10 cellular contexts compared by ENCODE assay signal in the genomic region with DNA sequence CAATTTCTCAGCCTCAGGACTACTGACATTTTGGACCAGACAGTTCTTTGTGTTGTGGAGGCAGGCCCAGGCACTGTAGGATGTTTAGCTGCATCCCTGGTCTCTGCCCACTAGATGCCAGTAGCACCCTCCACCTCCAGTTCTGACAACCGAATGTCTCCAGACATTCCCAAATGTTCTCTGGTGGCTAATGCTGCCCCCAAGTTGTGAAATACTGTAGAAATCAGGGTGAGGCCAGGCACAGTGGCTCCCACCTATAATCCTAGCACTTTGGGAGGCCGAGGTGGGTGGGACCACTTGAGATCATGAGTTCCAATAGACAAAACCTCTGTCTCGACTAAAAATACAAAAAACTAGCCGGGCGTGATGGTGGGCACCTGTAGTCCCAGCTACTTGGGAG. TPM values are rescaled to one million over a fixed set of nuclear protein-coding genes. Genes with fewer than 3 reads are reported as not detected.
DNase-seq lines count a peak whose midpoint lies in the region; ATAC-seq, FAIRE-seq and TF ChIP-seq lines count a peak whose summit lies in the region.
"Had no signal": no experiment of that assay in that cellular context is flagged by ENCODE, and none has a peak within 500 bp of the region (broad histone marks: within the 10 kb centered on the region; RNA-seq: fewer than 3 reads in every experiment).

No MANE protein-coding gene starts in this region.

- WGBS in H1 (ENCODE audit: extremely low coverage in 1 of 2, insufficient coverage in 1 of 2, insufficient read length in 1 of 2, insufficient replicate concordance in 2 of 2, low coverage in 1 of 2, low lambda C conversion rate in 2 of 2, missing lambda C conversion rate in 1 of 2), 2 experiments, result 89% methylated on average over 5 of the region's 5 CpGs; no CpG with 5 or more reads in 1 of the 2 experiments

- peak; percentile 48 for TF ChIP-seq CTCF in GM12865 (IDR thresholded peaks at IDR 0.05; ENCODE audit: insufficient read depth, low read depth, low read length, missing control alignments)
- TF ChIP-seq CTCF in RWPE1 (conservative IDR thresholded peaks at IDR 0.05; ENCODE audit: low read depth), result no peak; the same call in 1 of the 2 replicates
- TF ChIP-seq CTCF in H1 (IDR thresholded peaks at IDR 0.05; ENCODE audit: control extremely low read depth in 1 of 3, insufficient read depth in 1 of 3, low read depth in 1 of 3, low read length in 3 of 3), result peak; percentile 62 to 77 (median 65)

- H2BK5ac ChIP-seq in H1 (ENCODE audit: low read depth, low read length), result no peak overlapping the region

- H3K79me1 ChIP-seq in H1 (ENCODE audit: low read depth, low read length), result peaks cover 22% of the 10 kb centered on the region

- CTCF ChIA-PET in RWPE1 (lab: Yijun Ruan, JAX) (interaction anchor here (0.6 to 1.3 kb wide), 3 partner anchors 9 to 72 kb away, joined by 3 to 5 read pairs (median 4); no protein-coding TSS in a partner anchor), H1 (lab: Charles Lee; ENCODE audit: partially characterized antibody) (interaction anchor here (0.6 to 2.6 kb wide), 10 partner anchors 10 to 201 kb away, joined by 3 to 14 read pairs (median 4); partner anchors contain the start of gene ZNF487)

- no peak for TF ChIP-seq POLR2A in H1 (IDR thresholded peaks at IDR 0.05; ENCODE audit: control extremely low read depth in 1 of 2, low read depth in 2 of 2, low read length in 2 of 2)

- no peak overlapping the region for H3K4me2 ChIP-seq in H1 (ENCODE audit: insufficient read depth in 1 of 2, low read depth in 2 of 2, low read length in 2 of 2)

- no peak overlapping the region for H3K4me3 ChIP-seq in GM12865 (ENCODE audit: low read depth, low read length)
- no peak overlapping the region for H3K4me3 ChIP-seq in H1 (ENCODE audit: extremely low read depth in 1 of 4, insufficient read depth in 2 of 4, low read depth in 3 of 4, low read length in 4 of 4)
- H3K4me3 ChIP-seq: SK-N-MC, skin epidermis had no signal

- H3K23me2 ChIP-seq in H1 (ENCODE audit: low read depth, low read length), result peaks cover 4% of the 10 kb centered on the region; the same call in 1 of the 2 replicates

- H3K14ac ChIP-seq in H1 (ENCODE audit: insufficient read length), result no peak overlapping the region

- no peak for DNase-seq in GM12865 (ENCODE audit: low read depth)
- DNase-seq in RWPE1 (ENCODE audit: low spot score), result no peak
- no peak for DNase-seq in H1 (ENCODE audit: low read depth in 1 of 2, low spot score in 2 of 2)
- peak; percentile 53 for DNase-seq in myocyte (ENCODE audit: low read depth)

- no peak overlapping the region for H4K91ac ChIP-seq in H1 (replicated peaks; ENCODE audit: insufficient read length, low read length)

- peaks cover 48 to 94% (median 80%) of the 10 kb centered on the region in 4 experiments for H3K36me3 ChIP-seq in H1 (ENCODE audit: control insufficient read depth in 2 of 4, insufficient read depth in 4 of 4, low read length in 3 of 4)

- no peak overlapping the region for H2BK12ac ChIP-seq in H1 (ENCODE audit: low read depth, low read length)

- no peak overlapping the region for H2AK5ac ChIP-seq in H1 (ENCODE audit: low read depth, low read length)

- H3K4ac ChIP-seq in H1 (replicated peaks; ENCODE audit: insufficient read length, low read depth, low read length), result no peak overlapping the region

- no peak for ATAC-seq in GM18873 (IDR thresholded peaks at IDR 0.05; ENCODE audit: low FRiP score, unreplicated experiment)
- ATAC-seq in GM21619 (IDR thresholded peaks at IDR 0.05; ENCODE audit: unreplicated experiment), result no peak
- no peak for ATAC-seq in GM18517 (IDR thresholded peaks at IDR 0.05; ENCODE audit: unreplicated experiment)
- ATAC-seq in GM18870 (IDR thresholded peaks at IDR 0.05; ENCODE audit: unreplicated experiment), result no peak

- no peaks in the 10 kb centered on the region for H3K27me3 ChIP-seq in H1 (replicated peaks in 1 of 4; ENCODE audit: control insufficient read depth in 3 of 4, extremely low read depth in 1 of 4, insufficient read depth in 3 of 4, low read length in 3 of 4)

- no peak overlapping the region for H2BK120ac ChIP-seq in H1 (replicated peaks; ENCODE audit: low read depth, low read length)

- H3K27ac ChIP-seq in RWPE1 (peak overlapping the region; percentile 59), H1 (ENCODE audit: low read depth, low read length) (no peak overlapping the region)
- H3K27ac ChIP-seq: SK-N-MC had no signal

- no peak overlapping the region for H2BK20ac ChIP-seq in H1 (ENCODE audit: low read length)

- TF ChIP-seq EP300 in H1 (IDR thresholded peaks at IDR 0.05; ENCODE audit: borderline replicate concordance in 1 of 2, low read depth in 2 of 2, low read length in 2 of 2), result no peak

- no peak overlapping the region for H2AFZ ChIP-seq in H1 (ENCODE audit: low read length)

- H3K18ac ChIP-seq in H1 (ENCODE audit: extremely low read depth, low read length), result no peak overlapping the region

- H4K5ac ChIP-seq in H1 (ENCODE audit: insufficient read length, low read depth, low read length), result no peak overlapping the region

- no peak overlapping the region for H2BK15ac ChIP-seq in H1 (ENCODE audit: low read length)

- no peak overlapping the region for H3K56ac ChIP-seq in H1 (replicated peaks; ENCODE audit: insufficient read length, low read depth, low read length)

- POLR2A ChIA-PET in RWPE1 (lab: Yijun Ruan, JAX; ENCODE audit: low non-redundant PET), result no interaction called here
- POLR2A ChIA-PET in H1 (lab: Charles Lee; ENCODE audit: partially characterized antibody), result interaction anchor here (0.7 to 2.3 kb wide), 15 partner anchors 10 to 97 kb away, joined by 3 to 21 read pairs (median 4); partner anchors contain the start of gene HNRNPF

- peaks cover 0 to 6% (median 4%) of the 10 kb centered on the region in 4 experiments; a peak in 6 of 7 replicates for H3K4me1 ChIP-seq in H1 (replicated peaks in 1 of 4; ENCODE audit: control insufficient read depth in 3 of 4, insufficient read depth in 4 of 4, low read length in 3 of 4)

- H4K20me1 ChIP-seq in H1 (replicated peaks in 1 of 2; ENCODE audit: control insufficient read depth in 1 of 2, insufficient read depth in 2 of 2, low read length in 2 of 2), result peaks cover 52 to 60% of the 10 kb centered on the region in 2 experiments

- FAIRE-seq in H1 (lab: Jason Lieb, UNC), result no peak

- H3K9ac ChIP-seq in H1 (replicated peaks in 1 of 4; ENCODE audit: extremely low read depth in 1 of 4, low read depth in 3 of 4, low read length in 3 of 4), result no peak overlapping the region

- no peak overlapping the region for H4K8ac ChIP-seq in H1 (ENCODE audit: extremely low read depth, insufficient read depth, low read length)

- H3K9me3 ChIP-seq in H1 (ENCODE audit: insufficient read depth in 2 of 2, low read depth in 1 of 2, low read length in 1 of 2), result no peaks in the 10 kb centered on the region

- H3K23ac ChIP-seq in H1 (ENCODE audit: insufficient read length), result no peak overlapping the region

- H3K79me2 ChIP-seq in H1 (ENCODE audit: control insufficient read depth in 1 of 2, insufficient read depth in 2 of 2, low read length in 2 of 2), result peaks cover 39 to 79% of the 10 kb centered on the region in 2 experiments

- TF ChIP-seq RAD21 in H1 (IDR thresholded peaks at IDR 0.05 in 1 of 2, conservative IDR thresholded peaks at IDR 0.05 in 1 of 2; ENCODE audit: low read depth in 2 of 2, low read length in 2 of 2), result peak; percentile 69 to 78

TF ChIP-seq in H1, 55 proteins besides CTCF, POLR2A, EP300 and RAD21:
- TF ChIP-seq BACH1 (IDR thresholded peaks at IDR 0.05; ENCODE audit: low read length), result no peak
- TF ChIP-seq CHD1 (IDR thresholded peaks at IDR 0.05; ENCODE audit: low read depth, low read length), result no peak
- no peak; a peak in 1 of 4 replicates for TF ChIP-seq SIN3A (conservative IDR thresholded peaks at IDR 0.05 in 1 of 2, IDR thresholded peaks at IDR 0.05 in 1 of 2; ENCODE audit: low read depth in 1 of 2, low read length in 2 of 2)
- peak; percentile 71; the same call in 1 of the 2 replicates for TF ChIP-seq CEBPB (IDR thresholded peaks at IDR 0.05; ENCODE audit: low read depth, low read length)

RNA-seq across cellular contexts. Expression of gene HNRNPF, which starts 18.2 kb away (rescaled TPM):
- total RNA-seq in H1 (2021; fragmentation: NEBNext Ultra II Directional; extraction: Animal tissue kit (Norgen Biotek cat#: 25700)), result 389 and 397 TPM in 2 replicates
- 208 and 209 TPM in 2 replicates for polyA plus RNA-seq in H1 (2011; rRNA removed)
- 285 TPM for polyA plus RNA-seq in H1 (2011; cell fraction: cytosol; rRNA removed)
- polyA plus RNA-seq in H1 (2011; cell fraction: nucleus; rRNA removed), result 199 TPM
- 322 to 369 TPM (median 332 TPM) in 4 replicates for polyA plus RNA-seq in H1 (2012, experiment 1 of 2)
- polyA plus RNA-seq in H1 (2012, experiment 2 of 2), result 154 TPM
- polyA plus RNA-seq in H1 (2013, experiment 1 of 2), result 167 TPM
- 175 TPM for polyA plus RNA-seq in H1 (2013, experiment 2 of 2)
- polyA minus RNA-seq in H1 (2011; rRNA and poly(A)+ RNA removed), result 303 and 334 TPM in 2 replicates
- 147 TPM for polyA minus RNA-seq in H1 (2011; cell fraction: cytosol; rRNA and poly(A)+ RNA removed)
- 101 TPM for polyA minus RNA-seq in H1 (2011; cell fraction: nucleus; rRNA and poly(A)+ RNA removed)
- total RNA-seq in myocyte, result 143 and 200 TPM in 2 replicates
- polyA plus RNA-seq in myocyte (2012), result 88.2 TPM

RNA-seq across cellular contexts. Expression of gene FXYD4, which starts 19.4 kb away (rescaled TPM):
- not detected in 2 replicates for total RNA-seq in H1 (2021; fragmentation: NEBNext Ultra II Directional; extraction: Animal tissue kit (Norgen Biotek cat#: 25700))
- polyA plus RNA-seq in H1 (2011; rRNA removed), result not detected in 2 replicates
- polyA plus RNA-seq in H1 (2011; cell fraction: cytosol; rRNA removed), result not detected
- polyA plus RNA-seq in H1 (2011; cell fraction: nucleus; rRNA removed), result not detected
- not detected in 4 replicates for polyA plus RNA-seq in H1 (2012, experiment 1 of 2)
- polyA plus RNA-seq in H1 (2012, experiment 2 of 2), result not detected
- not detected for polyA plus RNA-seq in H1 (2013, experiment 1 of 2)
- polyA plus RNA-seq in H1 (2013, experiment 2 of 2), result not detected
- not detected in 2 replicates for polyA minus RNA-seq in H1 (2011; rRNA and poly(A)+ RNA removed)
- not detected for polyA minus RNA-seq in H1 (2011; cell fraction: cytosol; rRNA and poly(A)+ RNA removed)
- polyA minus RNA-seq in H1 (2011; cell fraction: nucleus; rRNA and poly(A)+ RNA removed), result not detected
- 1.8 and 6.1 TPM in 2 replicates for total RNA-seq in myocyte
- 2.9 TPM for polyA plus RNA-seq in myocyte (2012)

RNA-seq across cellular contexts. Expression of gene ZNF487, which starts 46.1 kb away (rescaled TPM):
- total RNA-seq in H1 (2021; fragmentation: NEBNext Ultra II Directional; extraction: Animal tissue kit (Norgen Biotek cat#: 25700)), result 1.9 TPM in 2 replicates
- 1.9 and 2.5 TPM in 2 replicates for polyA plus RNA-seq in H1 (2011; rRNA removed)
- 1.8 TPM for polyA plus RNA-seq in H1 (2011; cell fraction: cytosol; rRNA removed)
- polyA plus RNA-seq in H1 (2011; cell fraction: nucleus; rRNA removed), result 2.7 TPM
- 0.97 to 1.6 TPM (median 1.3 TPM) in 4 replicates for polyA plus RNA-seq in H1 (2012, experiment 1 of 2)
- polyA plus RNA-seq in H1 (2012, experiment 2 of 2), result 1.8 TPM
- 1.6 TPM for polyA plus RNA-seq in H1 (2013, experiment 1 of 2)
- polyA plus RNA-seq in H1 (2013, experiment 2 of 2), result 1.4 TPM
- polyA minus RNA-seq in H1 (2011; rRNA and poly(A)+ RNA removed), result 0.57 and 3.0 TPM in 2 replicates
- polyA minus RNA-seq in H1 (2011; cell fraction: cytosol; rRNA and poly(A)+ RNA removed), result not detected
- 3.3 TPM for polyA minus RNA-seq in H1 (2011; cell fraction: nucleus; rRNA and poly(A)+ RNA removed)
- 2.9 and 3.1 TPM in 2 replicates for total RNA-seq in myocyte
- polyA plus RNA-seq in myocyte (2012), result 2.7 TPM
